8 cellular contexts compared by ENCODE assay signal in genomic region chr9:72443855-72444254, GRCh38.
DNase-seq lines count a peak whose midpoint lies in the region; ATAC-seq and FAIRE-seq lines count a peak whose summit lies in the region.

No MANE protein-coding gene starts in this region.

- H3K4me3 Mint-ChIP-seq in activated T-helper 2 cell treated with anti-CD3 and anti-CD28 coated beads, Interferon-gamma antibody, Interleukin-2, Interleukin-4, amounts not matched to agents 10 μg/mL and 5 μg/mL and 100 μg/mL, durations not matched to agents 14 hours and 24 hours and 36 hours (ENCODE audit: low read depth), result no peak overlapping the region

- H3K27me3 Mint-ChIP-seq in activated T-helper 2 cell treated with anti-CD3 and anti-CD28 coated beads, Interferon-gamma antibody, Interleukin-2, Interleukin-4, amounts not matched to agents 10 μg/mL and 5 μg/mL and 100 μg/mL, durations not matched to agents 14 hours and 24 hours and 36 hours (ENCODE audit: low read depth), result peaks cover 12% of the 10 kb centered on the region

- peak; percentile 92 for FAIRE-seq in GM18507 (lab: Jason Lieb, UNC)

- no peaks in the 10 kb centered on the region for H3K36me3 Mint-ChIP-seq in activated T-helper 2 cell treated with anti-CD3 and anti-CD28 coated beads, Interferon-gamma antibody, Interleukin-2, Interleukin-4, amounts not matched to agents 10 μg/mL and 5 μg/mL and 100 μg/mL, durations not matched to agents 14 hours and 24 hours and 36 hours (ENCODE audit: low read depth)

- DNase-seq in GM18507 (ENCODE audit: extremely low spot score, insufficient read length, low read depth), result peak; percentile 44
- peak; percentile 14 for DNase-seq in activated T-helper 2 cell treated with anti-CD3 and anti-CD28 coated beads, Interferon-gamma antibody, Interleukin-2, Interleukin-4, amounts not matched to agents 10 μg/mL and 5 μg/mL and 100 μg/mL, durations not matched to agents 14 hours and 24 hours and 36 hours (ENCODE audit: low spot score)
- DNase-seq in renal cortical epithelial cell (ENCODE audit: low read depth), result peak; percentile 28
- DNase-seq in NCI-H748 (lab: John Stamatoyannopoulos, UW; ENCODE audit: unreplicated experiment), result no peak
- DNase-seq in COLO668 (lab: John Stamatoyannopoulos, UW; ENCODE audit: unreplicated experiment), result no peak
- no peak for DNase-seq in inferior parietal cortex (ENCODE audit: extremely low spot score)

- no peaks in the 10 kb centered on the region for H3K9me3 Mint-ChIP-seq in activated T-helper 2 cell treated with anti-CD3 and anti-CD28 coated beads, Interferon-gamma antibody, Interleukin-2, Interleukin-4, amounts not matched to agents 10 μg/mL and 5 μg/mL and 100 μg/mL, durations not matched to agents 14 hours and 24 hours and 36 hours

- H3K4me1 Mint-ChIP-seq in activated T-helper 2 cell treated with anti-CD3 and anti-CD28 coated beads, Interferon-gamma antibody, Interleukin-2, Interleukin-4, amounts not matched to agents 10 μg/mL and 5 μg/mL and 100 μg/mL, durations not matched to agents 14 hours and 24 hours and 36 hours (ENCODE audit: low read depth), result peaks cover 33% of the 10 kb centered on the region

- peak; percentile 94 for ATAC-seq in GM21528 (IDR thresholded peaks at IDR 0.05; ENCODE audit: low FRiP score, unreplicated experiment)
- ATAC-seq in HG03575 (IDR thresholded peaks at IDR 0.05; ENCODE audit: extremely low read depth, insufficient number of reproducible peaks, low FRiP score, unreplicated experiment), result peak; percentile 89

- peak overlapping the region; percentile 68 for H3K27ac Mint-ChIP-seq in activated T-helper 2 cell treated with anti-CD3 and anti-CD28 coated beads, Interferon-gamma antibody, Interleukin-2, Interleukin-4, amounts not matched to agents 10 μg/mL and 5 μg/mL and 100 μg/mL, durations not matched to agents 14 hours and 24 hours and 36 hours

- intact Hi-C loops in activated T-helper 2 cell treated with anti-CD3 and anti-CD28 coated beads, Interferon-gamma antibody, Interleukin-2, Interleukin-4, amounts not matched to agents 10 μg/mL and 5 μg/mL and 100 μg/mL, durations not matched to agents 14 hours and 24 hours and 36 hours (cut with micrococcal nuclease), result loop anchor here (1.0 to 10.0 kb wide), 11 partner anchors 29 to 190 kb away; partner anchors contain the start of gene ZFAND5

Comparison
In these comparisons a context has a peak if more than half of its experiments do, and no peak if none do; other contexts are left out.
1. DNase-seq: peak in GM18507 (single experiment), activated T-helper 2 cell treated with anti-CD3 and anti-CD28 coated beads, Interferon-gamma antibody, Interleukin-2, Interleukin-4, amounts not matched to agents 10 μg/mL and 5 μg/mL and 100 μg/mL, durations not matched to agents 14 hours and 24 hours and 36 hours (single experiment) and renal cortical epithelial cell (single experiment); none in NCI-H748 (single experiment), COLO668 (single experiment) and inferior parietal cortex (single experiment).